ENCODE assay signal across 14 cellular contexts in genomic region chr7:45973725-45974532, GRCh38. TPM values are rescaled to one million over a fixed set of nuclear protein-coding genes. Genes with fewer than 3 reads are reported as not detected.
DNase-seq lines count a peak whose midpoint lies in the region; ATAC-seq and TF ChIP-seq lines count a peak whose summit lies in the region.
"Had no signal": no experiment of that assay in that cellular context is flagged by ENCODE, and none has a peak within 500 bp of the region (broad histone marks: within the 10 kb centered on the region; RNA-seq: fewer than 3 reads in every experiment).

No MANE protein-coding gene starts in this region.

- H3K4me1 Mint-ChIP-seq in WTC11 = peaks cover 18% of the 10 kb centered on the region

- H3K36me3 Mint-ChIP-seq in WTC11 = no peaks in the 10 kb centered on the region

- intact Hi-C loops in testis (cut with DNase I; ENCODE audit: low total_unique reads) = no loop called here

- 60 to 63% methylated on average over 14 of the region's 14 CpGs for WGBS in testis, 2 donors

- H3K27me3 Mint-ChIP-seq in WTC11 (ENCODE audit: low read depth) = no peaks in the 10 kb centered on the region
- H3K27me3 Mint-ChIP-seq: dendritic cell treated with granulocyte-macrophage colony-stimulating factor and Interleukin-4, amounts not matched to agents 40 ng/mL and 50 ng/mL, for 4 days had no signal

- H3K9me3 Mint-ChIP-seq in WTC11 = peaks cover under 1% of the 10 kb centered on the region; the same call in 1 of the 2 replicates
- H3K9me3 Mint-ChIP-seq: dendritic cell treated with granulocyte-macrophage colony-stimulating factor and Interleukin-4, amounts not matched to agents 40 ng/mL and 50 ng/mL, for 4 days had no signal

- H3K27me3 ChIP-seq in testis = no peaks in the 10 kb centered on the region
- H3K27me3 ChIP-seq: gastroesophageal sphincter had no signal

- no peak for TF ChIP-seq CTCF in WTC11 (IDR thresholded peaks at IDR 0.05)
- TF ChIP-seq CTCF in testis (IDR thresholded peaks at IDR 0.05) = no peak

- no peak for ATAC-seq in WTC11
- no peak for ATAC-seq in GM19023 (IDR thresholded peaks at IDR 0.05; ENCODE audit: unreplicated experiment)
- ATAC-seq: gastroesophageal sphincter had no signal

- no peaks in the 10 kb centered on the region for H3K36me3 ChIP-seq in testis (ENCODE audit: low read depth, missing control alignments)
- H3K36me3 ChIP-seq: gastroesophageal sphincter, prostate gland had no signal

- no peak overlapping the region for H3K4me3 ChIP-seq in testis
- H3K4me3 ChIP-seq: gastroesophageal sphincter, prostate gland had no signal

- TF ChIP-seq POLR2A in testis (IDR thresholded peaks at IDR 0.05) = no peak

- CTCF ChIA-PET in WTC11 (lab: Charles Lee) = no interaction called here

- POLR2A ChIA-PET in WTC11 (lab: Charles Lee) = no interaction called here

- DNase-seq in NCI-H1092 treated with DMSO at 0.1 percent for 48 hours (lab: John Stamatoyannopoulos, UW) = peak; percentile 43
- no peak for DNase-seq in NCI-H1092 (lab: John Stamatoyannopoulos, UW)
- no peak for DNase-seq in WTC11 (ENCODE audit: low spot score)
- peak; percentile 40 for DNase-seq in kidney glomerular epithelial cell (lab: John Stamatoyannopoulos, UW)
- DNase-seq in testis = peak; percentile 48
- no peak for DNase-seq in NCI-H2227 (lab: John Stamatoyannopoulos, UW; ENCODE audit: unreplicated experiment)
- DNase-seq in NCI-H2196 (lab: John Stamatoyannopoulos, UW; ENCODE audit: unreplicated experiment) = no peak
- DNase-seq: activated CD4-positive, alpha-beta T cell treated with anti-CD3 and anti-CD28 coated beads, Interleukin-2, amount 50 U/mL, for 4 hours; activated gamma-delta T cell treated with Interleukin-2 at 50 U/mL for 16 hours; NCI-H146 had no signal

- no peak overlapping the region for H3K4me3 Mint-ChIP-seq in WTC11
- H3K4me3 Mint-ChIP-seq: dendritic cell treated with granulocyte-macrophage colony-stimulating factor and Interleukin-4, amounts not matched to agents 40 ng/mL and 50 ng/mL, for 4 days had no signal

- H3K9me3 ChIP-seq in testis = no peaks in the 10 kb centered on the region
- H3K9me3 ChIP-seq: gastroesophageal sphincter, prostate gland had no signal

- H3K27ac Mint-ChIP-seq in WTC11 = no peak overlapping the region
- H3K27ac Mint-ChIP-seq: dendritic cell treated with granulocyte-macrophage colony-stimulating factor and Interleukin-4, amounts not matched to agents 40 ng/mL and 50 ng/mL, for 4 days had no signal

- H3K4me1 ChIP-seq in testis = peaks cover 16% of the 10 kb centered on the region
- H3K4me1 ChIP-seq: prostate gland had no signal

- H3K27ac ChIP-seq in testis = no peak overlapping the region
- H3K27ac ChIP-seq: gastroesophageal sphincter, prostate gland had no signal

TF ChIP-seq in WTC11, 78 proteins besides CTCF, POLR2A, EP300 and RAD21:
- TF ChIP-seq ZNF138 (CRISPR knock-in tag; conservative IDR thresholded peaks at IDR 0.05) (no peak), ZNF671 (CRISPR knock-in tag; IDR thresholded peaks at IDR 0.05) (no peak), TCF7 (CRISPR knock-in tag; IDR thresholded peaks at IDR 0.05; ENCODE audit: low read depth) (no peak), GABPB1 (CRISPR knock-in tag; IDR thresholded peaks at IDR 0.05) (peak; percentile 51; the same call in 1 of the 2 replicates), USF1 (CRISPR knock-in tag; IDR thresholded peaks at IDR 0.05) (no peak)

RNA-seq across cellular contexts. Expression of gene IGFBP3, which starts 52.9 kb away (rescaled TPM):
- total RNA-seq in WTC11 (2021) = 2.9 to 4.9 TPM (median 4.3 TPM) in 3 replicates
- 10 to 100 TPM; 20.4 to 79.8 TPM for total RNA-seq in testis
- 33.1 TPM for polyA plus RNA-seq in testis (ENCODE audit: insufficient read depth, low read depth, low replicate concordance)

Comparison
In these comparisons a context has a peak if more than half of its experiments do, and no peak if none do; other contexts are left out.
1. DNase-seq: peak in NCI-H1092 treated with DMSO at 0.1 percent for 48 hours (single experiment), kidney glomerular epithelial cell (single experiment) and testis (single experiment); none in NCI-H1092 (single experiment), WTC11 (single experiment), NCI-H2227 (single experiment) and NCI-H2196 (single experiment).